ENCODE assay signal across 21 cellular contexts in the genomic region with DNA sequence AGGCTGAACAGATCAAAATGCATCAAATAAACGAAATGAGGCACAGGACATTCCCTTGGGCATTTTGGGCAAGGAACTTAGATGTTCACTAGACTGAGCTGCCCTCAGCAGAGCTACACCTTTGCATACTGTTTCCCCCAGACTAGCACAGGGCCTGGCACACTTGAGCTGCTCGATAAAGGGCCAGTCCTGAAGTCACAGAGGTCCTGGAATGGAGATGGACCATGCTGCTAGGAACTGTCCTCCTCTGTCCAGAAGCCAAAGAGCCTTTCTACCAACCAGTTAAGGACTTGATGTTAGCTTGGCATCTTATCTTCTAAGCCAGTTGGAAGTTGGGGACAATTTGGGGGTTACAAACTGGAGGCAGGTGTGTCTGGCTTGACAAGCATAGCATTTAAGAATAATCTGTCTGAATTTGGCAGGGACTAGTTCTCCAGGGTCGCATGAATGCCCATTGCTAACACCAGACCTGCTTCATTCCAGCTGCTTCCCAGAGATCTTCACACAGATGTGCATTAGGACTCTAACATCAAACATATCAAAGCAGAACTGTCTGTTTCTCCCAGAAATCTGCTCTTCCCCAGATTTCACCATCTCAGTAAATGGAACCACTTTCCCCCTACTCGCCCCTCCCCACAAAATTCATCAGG.
"Had no signal": no experiment of that assay in that cellular context is flagged by ENCODE, and none has a peak within 500 bp of the region (broad histone marks: within the 10 kb centered on the region; RNA-seq: fewer than 3 reads in every experiment).

No MANE protein-coding gene starts in this region.

- H3K9me2 ChIP-seq: SK-N-SH had no signal

- H3K27ac Mint-ChIP-seq: IgD-negative memory B cell had no signal

- DNase-seq: Kasumi-1, MM.1S, NCI-H1092 treated with DMSO at 0.1 percent for 48 hours, NCI-H1436, NCI-H187, NCI-H2029, NCI-H2081 treated with DMSO at 0.1 percent for 48 hours, NCI-H226, NCI-H510A, NCI-H524 treated with DMSO at 0.1 percent for 48 hours, NCI-H69, NCI-H774, PC-3, SHP77, SK-N-SH had no signal

- H3K4me3 ChIP-seq: K562 had no signal

- H3K9me3 ChIP-seq: SK-N-SH had no signal

- H3K9ac ChIP-seq: KMS-11, SK-N-SH had no signal

- H3K27me3 Mint-ChIP-seq: IgD-negative memory B cell had no signal

- H3K4me1 Mint-ChIP-seq: IgD-negative memory B cell had no signal

- H3K4me2 ChIP-seq: KMS-11, SK-N-SH had no signal

- ATAC-seq: K562, Panc1, PC-3 had no signal

- H3K36me3 Mint-ChIP-seq: IgD-negative memory B cell had no signal

- H3K27ac ChIP-seq: HL-60, KMS-11, RWPE1 had no signal
